ENCODE assay signal across 22 cellular contexts in genomic region chr13:100564444-100565223, GRCh38. TPM values are rescaled to one million over a fixed set of nuclear protein-coding genes. Genes with fewer than 3 reads are reported as not detected.
DNase-seq lines count a peak whose midpoint lies in the region; ATAC-seq, FAIRE-seq and TF ChIP-seq lines count a peak whose summit lies in the region.
"Had no signal": no experiment of that assay in that cellular context is flagged by ENCODE, and none has a peak within 500 bp of the region (broad histone marks: within the 10 kb centered on the region; RNA-seq: fewer than 3 reads in every experiment).

No MANE protein-coding gene starts in this region.

- TF ChIP-seq CTCF in A549 (IDR thresholded peaks at IDR 0.05) = no peak
- no peak for TF ChIP-seq CTCF in IMR-90 (conservative IDR thresholded peaks at IDR 0.05; ENCODE audit: low read depth, low read length)
- peak; percentile 31 for TF ChIP-seq CTCF in chondrocyte (IDR thresholded peaks at IDR 0.05)
- no peak for TF ChIP-seq CTCF in right lobe of liver (IDR thresholded peaks at IDR 0.05)

- H3K56ac ChIP-seq in IMR-90 (ENCODE audit: extremely low read depth, insufficient read depth, low read length) = no peak overlapping the region

- ATAC-seq in A549 (no peak), IMR-90 (ENCODE audit: low read depth) (no peak), right lobe of liver (peak; percentile 39 to 59 (median 55)), GM19455 (IDR thresholded peaks at IDR 0.05; ENCODE audit: unreplicated experiment) (no peak), left colon (no peak)
- ATAC-seq: Panc1 had no signal

- no peak overlapping the region for H2AK9ac ChIP-seq in IMR-90 (replicated peaks; ENCODE audit: low read depth, low read length, poor library complexity)

- H3K9me3 ChIP-seq in A549 = no peaks in the 10 kb centered on the region
- no peaks in the 10 kb centered on the region for H3K9me3 ChIP-seq in IMR-90 (ENCODE audit: control insufficient read depth, insufficient read depth, low read length)
- no peaks in the 10 kb centered on the region for H3K9me3 ChIP-seq in right lobe of liver
- H3K9me3 ChIP-seq: BE2C had no signal

- no peak for FAIRE-seq in A549 (lab: Jason Lieb, UNC)
- FAIRE-seq: D721Med, H54 had no signal

- H3K4ac ChIP-seq in IMR-90 (ENCODE audit: low read depth, low read length) = no peak overlapping the region

- H3K18ac ChIP-seq in IMR-90 (ENCODE audit: low read depth, low read length) = no peak overlapping the region

- H3K4me1 Mint-ChIP-seq in chondrocyte (ENCODE audit: low read depth) = peaks cover 13% of the 10 kb centered on the region

- WGBS in A549 (ENCODE audit: missing lambda C conversion rate) = 84% methylated on average over 11 of the region's 13 CpGs
- 100% methylated on average over 2 of the region's 13 CpGs; no CpG with 5 or more reads in 1 of the 2 experiments for WGBS in IMR-90 (ENCODE audit: extremely low coverage in 2 of 2, insufficient read length in 1 of 2), 2 experiments
- WGBS in right lobe of liver (ENCODE audit: insufficient coverage, low coverage, low lambda C conversion rate, missing lambda C conversion rate) = 43% methylated on average over 13 of the region's 13 CpGs

- H3K4me3 Mint-ChIP-seq in chondrocyte (ENCODE audit: unreplicated experiment) = no peak overlapping the region
- H3K4me3 Mint-ChIP-seq: HFFc6 had no signal

- no peak overlapping the region for H4K91ac ChIP-seq in IMR-90 (ENCODE audit: insufficient read depth, low read depth, low read length)

- H2BK120ac ChIP-seq in IMR-90 (ENCODE audit: low read depth, low read length) = no peak overlapping the region

- in situ Hi-C loops in IMR-90 (cut with MboI; ENCODE audit: low sequenced_read_pairs) = no loop called here

- H3K9ac ChIP-seq in IMR-90 (ENCODE audit: low read depth, low read length) = no peak overlapping the region

- no peak overlapping the region for H4K8ac ChIP-seq in IMR-90 (ENCODE audit: low read depth in 2 of 2, low read length in 2 of 2)

- no peak overlapping the region for H3K27ac Mint-ChIP-seq in chondrocyte (ENCODE audit: unreplicated experiment)
- H3K27ac Mint-ChIP-seq: HFFc6 had no signal

- no peak overlapping the region for H2AFZ ChIP-seq in IMR-90 (replicated peaks; ENCODE audit: low read length, poor library complexity)

- H3K4me3 ChIP-seq in A549 (no peak overlapping the region), IMR-90 (ENCODE audit: insufficient read depth, low read depth, low read length) (no peak overlapping the region), right lobe of liver (no peak overlapping the region)

- H3K4me2 ChIP-seq in A549 (no peak overlapping the region), IMR-90 (ENCODE audit: low read depth, low read length) (no peak overlapping the region)

- no peak overlapping the region for H2BK15ac ChIP-seq in IMR-90 (ENCODE audit: low read depth, low read length)

- H3K27ac ChIP-seq in A549 = no peak overlapping the region
- no peak overlapping the region for H3K27ac ChIP-seq in IMR-90 (ENCODE audit: insufficient read depth, low read length)
- H3K27ac ChIP-seq in right lobe of liver = peak overlapping the region in 2 of 3 donors; percentile 30 to 34

- H2BK20ac ChIP-seq in IMR-90 (ENCODE audit: low read depth, low read length) = no peak overlapping the region

- H2AK5ac ChIP-seq in IMR-90 (ENCODE audit: low read depth, low read length) = no peak overlapping the region

- no peak overlapping the region for H3K14ac ChIP-seq in IMR-90 (replicated peaks; ENCODE audit: low read depth, low read length)

- dilution Hi-C loops in IMR-90 (cut with HindIII; ENCODE audit: low sequenced_read_pairs, unreplicated experiment) = no loop called here

- H3K36me3 ChIP-seq in IMR-90 (ENCODE audit: control insufficient read depth, insufficient read depth, low read length) = no peaks in the 10 kb centered on the region
- no peaks in the 10 kb centered on the region for H3K36me3 ChIP-seq in right lobe of liver
- H3K36me3 ChIP-seq: BE2C had no signal

- H4K20me1 ChIP-seq in IMR-90 (ENCODE audit: insufficient read depth, low read length) = no peaks in the 10 kb centered on the region

- TF ChIP-seq RAD21 in A549 (conservative IDR thresholded peaks at IDR 0.05 in 1 of 2, IDR thresholded peaks at IDR 0.05 in 1 of 2) (no peak), IMR-90 (IDR thresholded peaks at IDR 0.05; ENCODE audit: low read length) (no peak)

- POLR2A ChIA-PET in A549 (lab: Yijun Ruan, JAX) = no interaction called here
- POLR2A ChIA-PET in IMR-90 (lab: Charles Lee; ENCODE audit: unreplicated experiment) = no interaction called here

- H3K9me1 ChIP-seq in IMR-90 (ENCODE audit: insufficient read depth, low read length) = no peaks in the 10 kb centered on the region

- no peak overlapping the region for H4K5ac ChIP-seq in IMR-90 (ENCODE audit: low read depth, low read length)

- no peaks in the 10 kb centered on the region; the same call in 1 of the 2 replicates for H3K27me3 ChIP-seq in IMR-90 (ENCODE audit: control insufficient read depth, insufficient read depth, low read length)
- H3K27me3 ChIP-seq in right lobe of liver = no peaks in the 10 kb centered on the region
- H3K27me3 ChIP-seq: BE2C had no signal

- no peak overlapping the region for H2BK5ac ChIP-seq in IMR-90 (ENCODE audit: low read depth, low read length, poor library complexity, severe bottlenecking)

- no TSS peak for BruUV-seq in IMR-90 (replicated peaks; lab: Mats Ljungman, UMichigan)

- no peaks in the 10 kb centered on the region for H3K79me1 ChIP-seq in IMR-90 (ENCODE audit: low read depth in 1 of 2, low read length in 2 of 2)

- no peak overlapping the region for H3K23ac ChIP-seq in IMR-90 (ENCODE audit: low read depth, low read length)

- H3K36me3 Mint-ChIP-seq in chondrocyte (ENCODE audit: low read depth) = peaks cover 11% of the 10 kb centered on the region

- CTCF ChIA-PET in A549 (lab: Yijun Ruan, JAX) (interaction anchor here (1.1 kb wide), 1 partner anchor 8 kb away, joined by 4 read pairs; no protein-coding TSS in a partner anchor), IMR-90 (lab: Yijun Ruan, JAX) (interaction anchor here (1.2 kb wide), 1 partner anchor 9 kb away, joined by 3 read pairs; no protein-coding TSS in a partner anchor)

- intact Hi-C loops in IMR-90 (cut with micrococcal nuclease) = no loop called here
- intact Hi-C loops in right lobe of liver (cut with DNase I) = no loop called here
- intact Hi-C loops in left colon (cut with DNase I, micrococcal nuclease) = no loop called here

- no peaks in the 10 kb centered on the region for H3K27me3 Mint-ChIP-seq in chondrocyte (ENCODE audit: low read depth)

- TF ChIP-seq POLR2A in A549 (IDR thresholded peaks at IDR 0.05; ENCODE audit: low read length) (no peak), IMR-90 (IDR thresholded peaks at IDR 0.05; ENCODE audit: low read depth, low read length) (no peak), right lobe of liver (IDR thresholded peaks at IDR 0.05) (no peak)

- H3K9me3 Mint-ChIP-seq in chondrocyte (ENCODE audit: low read depth) = peaks cover 8% of the 10 kb centered on the region
- H3K9me3 Mint-ChIP-seq: HFFc6 had no signal

- DNase-seq in A549 (ENCODE audit: low read depth in 1 of 2, low spot score in 1 of 2) (no peak), IMR-90 (no peak), chondrocyte (ENCODE audit: low spot score) (no peak), right lobe of liver (no peak), SKM-1 treated with dmso at 0.1 percent for 144 hours (lab: John Stamatoyannopoulos, UW; ENCODE audit: unreplicated experiment) (no peak), left colon (no peak)
- DNase-seq: BE2C, DMS53, GDM1, HFFc6, Karpas-422, MV-4-11, NCI-H1105 treated with DMSO at 0.1 percent for 48 hours, NCI-H1694 treated with DMSO at 0.1 percent for 48 hours, NCI-H2081 treated with DMSO at 0.1 percent for 48 hours, NCI-H2227 treated with DMSO at 0.1 percent for 48 hours, NCI-H510A, SIG-M5 had no signal

- no peak for TF ChIP-seq EP300 in A549 (IDR thresholded peaks at IDR 0.05)

- H3K4me1 ChIP-seq in A549 (peaks cover 10% of the 10 kb centered on the region; the same call in 2 of the 3 replicates), IMR-90 (ENCODE audit: control insufficient read depth, insufficient read depth, low read length) (peaks cover 4% of the 10 kb centered on the region; the same call in 1 of the 2 replicates), right lobe of liver (peaks cover 0 to 35% (median 16%) of the 10 kb centered on the region in 4 donors)
- H3K4me1 ChIP-seq: BE2C had no signal

TF ChIP-seq in A549, 52 proteins besides CTCF, POLR2A, EP300 and RAD21 (continues in another document):
- TF ChIP-seq, protein P1, sequence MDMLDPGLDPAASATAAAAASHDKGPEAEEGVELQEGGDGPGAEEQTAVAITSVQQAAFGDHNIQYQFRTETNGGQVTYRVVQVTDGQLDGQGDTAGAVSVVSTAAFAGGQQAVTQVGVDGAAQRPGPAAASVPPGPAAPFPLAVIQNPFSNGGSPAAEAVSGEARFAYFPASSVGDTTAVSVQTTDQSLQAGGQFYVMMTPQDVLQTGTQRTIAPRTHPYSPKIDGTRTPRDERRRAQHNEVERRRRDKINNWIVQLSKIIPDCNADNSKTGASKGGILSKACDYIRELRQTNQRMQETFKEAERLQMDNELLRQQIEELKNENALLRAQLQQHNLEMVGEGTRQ (IDR thresholded peaks at IDR 0.05) = no peak
- TF ChIP-seq POLR2AphosphoS2 (conservative IDR thresholded peaks at IDR 0.05; ENCODE audit: low read length) (no peak), MAFK (IDR thresholded peaks at IDR 0.05; ENCODE audit: partially characterized antibody) (peak; percentile 47)

TF ChIP-seq in IMR-90, 13 proteins besides CTCF, POLR2A, EP300 and RAD21:
- peak; percentile 81 for TF ChIP-seq MAFK (IDR thresholded peaks at IDR 0.05; ENCODE audit: low read depth, low read length)
- TF ChIP-seq SMC3 (IDR thresholded peaks at IDR 0.05; ENCODE audit: low read depth, low read length) = no peak

RNA-seq across cellular contexts. Expression of gene GGACT, which starts 24.0 kb away (rescaled TPM):
- polyA plus RNA-seq in A549 (2011; rRNA removed) (6.1 and 8.6 TPM in 2 replicates), A549 (2017; fragmentation: RNase III; extraction: RNeasy Plus Mini Kit Qiagen cat#74134 plus additional on column Dnase treatment) (2.5 to 3.1 TPM (median 2.7 TPM) in 3 replicates), IMR-90 (2012; rRNA removed) (1.9 and 2.6 TPM in 2 replicates)
- 1.8 and 2.7 TPM in 2 replicates for polyA plus RNA-seq in A549 (2012; cell fraction: cytosol; rRNA removed)
- polyA plus RNA-seq in A549 (2012; cell fraction: nucleus; rRNA removed) = 2.3 and 2.5 TPM in 2 replicates
- 1.2 and 2.1 TPM in 2 replicates for polyA minus RNA-seq in A549 (2011; rRNA and poly(A)+ RNA removed)
- total RNA-seq in IMR-90 (2012; rRNA removed) (2.0 and 2.2 TPM in 2 replicates), chondrocyte (10.3 to 11.3 TPM (median 11.3 TPM) in 3 replicates), right lobe of liver (1 to 10 TPM; 4.7 to 9.0 (median 5.9) TPM), left colon (1 to 10 TPM; 8.3 to 9.8 TPM)
- 3.4 and 4.1 TPM in 2 replicates for polyA plus RNA-seq in IMR-90 (2012; cell fraction: cytosol; rRNA removed)
- 1.3 and 2.5 TPM in 2 replicates for polyA plus RNA-seq in IMR-90 (2012; cell fraction: nucleus; rRNA removed; ENCODE audit: low replicate concordance)

Comparison
In these comparisons a context has a peak if more than half of its experiments do, and no peak if none do; other contexts are left out.
1. ATAC-seq: peak in right lobe of liver (4 of 4); none in A549 (0 of 2), IMR-90 (single experiment), GM19455 (single experiment) and left colon (single experiment).
2. H3K27ac ChIP-seq: peak in right lobe of liver (2 of 3); none in A549 (0 of 2) and IMR-90 (single experiment).